ENCODE assay signal across 1 cellular context in the genomic region with DNA sequence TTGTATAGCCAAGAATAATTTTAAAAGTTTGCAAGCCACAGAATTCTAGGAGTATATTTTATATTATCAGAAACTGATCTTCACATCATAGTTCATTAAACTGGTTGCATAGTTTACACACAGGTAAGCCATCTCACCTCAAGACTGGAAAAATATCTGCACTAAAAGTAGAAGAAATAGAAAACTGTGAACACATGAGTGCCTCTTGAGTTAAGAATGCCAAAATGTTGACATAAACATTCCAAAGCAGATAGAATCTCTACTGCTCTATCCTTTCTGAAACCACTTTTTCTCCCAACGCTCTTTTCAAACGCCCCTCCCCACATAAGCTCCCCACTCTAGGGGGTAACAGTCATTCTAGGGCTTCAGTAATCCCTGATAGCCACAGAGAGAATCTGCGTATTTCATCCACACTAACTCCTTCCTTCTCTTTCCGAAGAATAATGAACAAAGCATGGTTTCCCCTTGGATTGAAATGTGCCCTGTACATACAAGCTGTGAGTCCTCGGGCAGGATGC.
TF ChIP-seq lines count a peak whose summit lies in the region.

No MANE protein-coding gene starts in this region.

TF ChIP-seq in GM23338, 12 proteins besides CTCF, POLR2A, EP300 and RAD21 (continued from another document):
- TF ChIP-seq, protein P1, sequence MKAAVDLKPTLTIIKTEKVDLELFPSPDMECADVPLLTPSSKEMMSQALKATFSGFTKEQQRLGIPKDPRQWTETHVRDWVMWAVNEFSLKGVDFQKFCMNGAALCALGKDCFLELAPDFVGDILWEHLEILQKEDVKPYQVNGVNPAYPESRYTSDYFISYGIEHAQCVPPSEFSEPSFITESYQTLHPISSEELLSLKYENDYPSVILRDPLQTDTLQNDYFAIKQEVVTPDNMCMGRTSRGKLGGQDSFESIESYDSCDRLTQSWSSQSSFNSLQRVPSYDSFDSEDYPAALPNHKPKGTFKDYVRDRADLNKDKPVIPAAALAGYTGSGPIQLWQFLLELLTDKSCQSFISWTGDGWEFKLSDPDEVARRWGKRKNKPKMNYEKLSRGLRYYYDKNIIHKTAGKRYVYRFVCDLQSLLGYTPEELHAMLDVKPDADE (IDR thresholded peaks at IDR 0.05): no peak
- TF ChIP-seq EZH2phosphoT487 (IDR thresholded peaks at IDR 0.05; ENCODE audit: unreplicated experiment) (no peak), REST (IDR thresholded peaks at IDR 0.05; ENCODE audit: unreplicated experiment) (no peak), STAT1 (IDR thresholded peaks at IDR 0.05; ENCODE audit: unreplicated experiment) (no peak), ZNF114 (CRISPR knock-in tag; IDR thresholded peaks at IDR 0.05) (no peak), EZH2 (IDR thresholded peaks at IDR 0.05; ENCODE audit: low read depth, unreplicated experiment) (no peak)
